ENCODE assay signal across 8 cellular contexts in the genomic region with DNA sequence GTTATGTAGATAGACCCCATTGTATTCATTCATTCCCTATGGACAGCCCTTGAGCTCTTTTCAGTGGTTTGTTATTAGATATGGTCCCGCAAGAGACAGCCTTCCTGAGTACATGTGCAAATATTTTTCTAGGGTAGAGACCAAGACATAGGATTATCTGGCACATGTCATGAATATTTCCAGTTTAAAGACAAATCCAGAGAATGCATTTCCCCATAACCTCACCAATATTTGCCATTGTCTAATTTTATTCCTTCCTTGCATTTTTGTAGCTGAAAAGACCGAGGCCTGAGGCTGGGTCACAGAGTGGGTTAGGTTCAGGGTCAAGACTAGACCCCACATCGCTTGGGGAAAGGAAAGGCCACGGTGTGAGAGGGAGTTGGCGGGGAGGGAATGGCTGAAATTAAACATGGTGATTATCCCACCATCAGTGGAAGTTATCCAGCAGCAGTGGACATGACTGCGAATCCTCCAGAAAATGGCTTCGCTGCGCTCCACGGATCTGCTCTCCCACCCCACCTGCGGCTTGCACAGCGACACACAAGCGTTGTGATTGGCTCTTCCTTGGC. TPM values are rescaled to one million over a fixed set of nuclear protein-coding genes. Genes with fewer than 3 reads are reported as not detected.
DNase-seq lines count a peak whose midpoint lies in the region; ATAC-seq and TF ChIP-seq lines count a peak whose summit lies in the region.

No MANE protein-coding gene starts in this region.

- no peaks in the 10 kb centered on the region for H3K27me3 Mint-ChIP-seq in CD4-positive, alpha-beta T cell

- no peaks in the 10 kb centered on the region for H3K36me3 Mint-ChIP-seq in CD4-positive, alpha-beta T cell (ENCODE audit: low read depth)

- H3K4me3 Mint-ChIP-seq in CD4-positive, alpha-beta T cell, result peak overlapping the region; percentile 88

- H3K27ac Mint-ChIP-seq in CD4-positive, alpha-beta T cell, result peak overlapping the region; percentile 84

- peak overlapping the region; percentile 57 for H3K4me3 ChIP-seq in effector memory CD4-positive, alpha-beta T cell (ENCODE audit: insufficient read depth, low read depth, low read length, poor library complexity, severe bottlenecking)
- peak overlapping the region; percentile 23 for H3K4me3 ChIP-seq in neuron (ENCODE audit: low read length)

- DNase-seq in CD4-positive, alpha-beta T cell, result no peak
- peak; percentile 49 for DNase-seq in NCI-H1417 treated with DMSO at 0.1 percent for 48 hours (lab: John Stamatoyannopoulos, UW)
- DNase-seq in effector memory CD4-positive, alpha-beta T cell, result no peak
- DNase-seq in SK-N-DZ (ENCODE audit: low spot score), result no peak
- DNase-seq in amniotic stem cell (lab: John Stamatoyannopoulos, UW), result no peak
- DNase-seq in T1000 (lab: John Stamatoyannopoulos, UW), result no peak

- no peak overlapping the region for H2AFZ ChIP-seq in neuron (ENCODE audit: low read depth, low read length)

- H3K27ac ChIP-seq in CD4-positive, alpha-beta T cell (ENCODE audit: low read depth, low read length), result no peak overlapping the region
- H3K27ac ChIP-seq in effector memory CD4-positive, alpha-beta T cell (ENCODE audit: insufficient read depth, low read length, poor library complexity, severe bottlenecking), result peak overlapping the region; percentile 5

- H3K9me3 Mint-ChIP-seq in CD4-positive, alpha-beta T cell, result no peaks in the 10 kb centered on the region

- POLR2A ChIA-PET in CD4-positive, alpha-beta T cell (lab: Charles Lee), result interaction anchor here (0.6 to 2.4 kb wide), 11 partner anchors 9 to 102 kb away, joined by 3 to 25 read pairs (median 6); partner anchors contain the start of genes MTFR1L, PAFAH2 and STMN1

- peaks cover 23% of the 10 kb centered on the region for H3K4me1 ChIP-seq in effector memory CD4-positive, alpha-beta T cell (ENCODE audit: control insufficient read depth, insufficient read depth, low read length, poor library complexity, severe bottlenecking)
- H3K4me1 ChIP-seq in neuron (ENCODE audit: insufficient read depth, low read length), result peaks cover 45% of the 10 kb centered on the region

- H3K9me3 ChIP-seq in CD4-positive, alpha-beta T cell (ENCODE audit: control insufficient read depth, low read length), result no peaks in the 10 kb centered on the region
- H3K9me3 ChIP-seq in effector memory CD4-positive, alpha-beta T cell (ENCODE audit: control insufficient read depth, low read length), result no peaks in the 10 kb centered on the region
- no peaks in the 10 kb centered on the region for H3K9me3 ChIP-seq in neuron (ENCODE audit: low read length)

- CTCF ChIA-PET in CD4-positive, alpha-beta T cell (lab: Charles Lee), result interaction anchor here (1.5 to 1.9 kb wide), 3 partner anchors 14 to 75 kb away, joined by 3 to 8 read pairs (median 5); partner anchors contain the start of gene PAFAH2

- no peak for ATAC-seq in CD4-positive, alpha-beta T cell (ENCODE audit: poor library complexity)
- no peak for ATAC-seq in GM19452 (IDR thresholded peaks at IDR 0.05; ENCODE audit: unreplicated experiment)

- intact Hi-C loops in CD4-positive, alpha-beta T cell (cut with DNase I, micrococcal nuclease), result loop anchor here in 1 of 2 experiments (2.0 kb wide), 2 partner anchors 15 to 27 kb away; partner anchors contain the start of gene STMN1

- H3K36me3 ChIP-seq in effector memory CD4-positive, alpha-beta T cell (ENCODE audit: control insufficient read depth, insufficient read depth, low read length), result no peaks in the 10 kb centered on the region
- H3K36me3 ChIP-seq in neuron (ENCODE audit: insufficient read depth, low read length), result no peaks in the 10 kb centered on the region

- H3K27me3 ChIP-seq in CD4-positive, alpha-beta T cell (ENCODE audit: control insufficient read depth, insufficient read depth, low read length), result no peaks in the 10 kb centered on the region
- H3K27me3 ChIP-seq in effector memory CD4-positive, alpha-beta T cell (replicated peaks; ENCODE audit: control insufficient read depth, insufficient read depth, low read length, poor library complexity, severe bottlenecking), result no peaks in the 10 kb centered on the region
- H3K27me3 ChIP-seq in neuron (ENCODE audit: insufficient read depth, low read length), result no peaks in the 10 kb centered on the region

- TF ChIP-seq CTCF in CD4-positive, alpha-beta T cell (IDR thresholded peaks at IDR 0.05), result no peak

- H3K4me1 Mint-ChIP-seq in CD4-positive, alpha-beta T cell (ENCODE audit: low read depth), result peaks cover 41% of the 10 kb centered on the region

RNA-seq across cellular contexts. Expression of gene STMN1, which starts 15.9 kb away (rescaled TPM):
- 10 to 100 TPM; 25.2 to 25.6 TPM for total RNA-seq in CD4-positive, alpha-beta T cell
- 606 and 733 TPM in 2 replicates for polyA plus RNA-seq in SK-N-DZ (2014; cell fraction: cytosol; rRNA removed)
- polyA plus RNA-seq in SK-N-DZ (2014; cell fraction: nucleus; rRNA removed), result 445 and 670 TPM in 2 replicates

RNA-seq across cellular contexts. Expression of gene PAQR7, which starts 46.6 kb away (rescaled TPM):
- total RNA-seq in CD4-positive, alpha-beta T cell, result 1 to 10 TPM; 1.1 to 1.5 TPM
- 7.2 and 7.7 TPM in 2 replicates for polyA plus RNA-seq in SK-N-DZ (2014; cell fraction: cytosol; rRNA removed)
- 4.5 and 5.5 TPM in 2 replicates for polyA plus RNA-seq in SK-N-DZ (2014; cell fraction: nucleus; rRNA removed)
